In genomic region chr3:135090020-135090717, GRCh38 we compare ENCODE assay signal across 21 cellular contexts.
"Had no signal": no experiment of that assay in that cellular context is flagged by ENCODE, and none has a peak within 500 bp of the region (broad histone marks: within the 10 kb centered on the region; RNA-seq: fewer than 3 reads in every experiment).

No MANE protein-coding gene starts in this region.

- H3K27me3 Mint-ChIP-seq: effector memory CD8-positive, alpha-beta T cell; stimulated activated naive CD8-positive, alpha-beta T cell treated with anti-CD3 and anti-CD28 coated beads, Interleukin-15, Interleukin-2, amounts not matched to agents 100 ng/mL and 50 ng/mL, for 24 hours had no signal

- H3K27me3 ChIP-seq: esophagus muscularis mucosa, gastrocnemius medialis had no signal

- H3K36me3 ChIP-seq: esophagus muscularis mucosa, gastrocnemius medialis, heart right ventricle, spleen, thoracic aorta had no signal

- H3K4me1 Mint-ChIP-seq: nephron progenitor cell; stimulated activated memory B cell treated with anti-CD40 and anti-IgM and Interleukin-4, amounts not matched to agents 10 μg/mL and 1 μg/mL and 100 μg/mL, for 72 hours had no signal

- H3K27ac Mint-ChIP-seq: effector memory CD8-positive, alpha-beta T cell; naive thymus-derived CD4-positive, alpha-beta T cell; nephron progenitor cell; stimulated activated memory B cell treated with anti-CD40 and anti-IgM and Interleukin-4, amounts not matched to agents 10 μg/mL and 1 μg/mL and 100 μg/mL, for 72 hours; stimulated activated naive CD8-positive, alpha-beta T cell treated with anti-CD3 and anti-CD28 coated beads, Interleukin-15, Interleukin-2, amounts not matched to agents 100 ng/mL and 50 ng/mL, for 24 hours; type B pancreatic cell had no signal

- ATAC-seq: effector memory CD8-positive, alpha-beta T cell; gastrocnemius medialis; left lobe of liver; naive thymus-derived CD4-positive, alpha-beta T cell; psoas muscle; sciatic nerve; stimulated activated memory B cell treated with anti-CD40 and anti-IgM and Interleukin-4, amounts not matched to agents 10 μg/mL and 1 μg/mL and 100 μg/mL, for 72 hours had no signal

- H3K4me3 ChIP-seq: esophagus muscularis mucosa, gastrocnemius medialis, heart right ventricle, psoas muscle, spleen, thoracic aorta had no signal

- DNase-seq: effector memory CD8-positive, alpha-beta T cell; gastrocnemius medialis; heart right ventricle; hypothalamus; mammary epithelial cell; naive thymus-derived CD4-positive, alpha-beta T cell; nephron progenitor cell; psoas muscle; retina; spleen; stimulated activated CD4-positive, alpha-beta T cell treated with anti-CD3 and anti-CD28 coated beads, Interleukin-15, amount 100 ng/mL, for 24 hours; stimulated activated CD4-positive, alpha-beta T cell treated with anti-CD3 and anti-CD28 coated beads, Interleukin-1b, Interleukin-23, amount 100 ng/mL, for 48 hours; stimulated activated CD4-positive, alpha-beta T cell treated with anti-CD3 and anti-CD28 coated beads, Interleukin-4, amount 100 ng/mL, for 24 hours had no signal

- H3K36me3 Mint-ChIP-seq: naive thymus-derived CD4-positive, alpha-beta T cell; stimulated activated memory B cell treated with anti-CD40 and anti-IgM and Interleukin-4, amounts not matched to agents 10 μg/mL and 1 μg/mL and 100 μg/mL, for 72 hours; type B pancreatic cell had no signal

- H3K9me3 ChIP-seq: esophagus muscularis mucosa, gastrocnemius medialis, heart right ventricle, psoas muscle, spleen, thoracic aorta had no signal

- H3K9me3 Mint-ChIP-seq: nephron progenitor cell; stimulated activated memory B cell treated with anti-CD40 and anti-IgM and Interleukin-4, amounts not matched to agents 10 μg/mL and 1 μg/mL and 100 μg/mL, for 72 hours; stimulated activated naive CD8-positive, alpha-beta T cell treated with anti-CD3 and anti-CD28 coated beads, Interleukin-15, Interleukin-2, amounts not matched to agents 100 ng/mL and 50 ng/mL, for 24 hours; type B pancreatic cell had no signal

- H3K27ac ChIP-seq: epithelial cell of prostate, esophagus muscularis mucosa, gastrocnemius medialis, heart right ventricle, psoas muscle, spleen, thoracic aorta had no signal

- H3K4me1 ChIP-seq: esophagus muscularis mucosa, gastrocnemius medialis, heart right ventricle, psoas muscle, spleen had no signal

- H3K4me3 Mint-ChIP-seq: effector memory CD8-positive, alpha-beta T cell; naive thymus-derived CD4-positive, alpha-beta T cell; nephron progenitor cell; stimulated activated memory B cell treated with anti-CD40 and anti-IgM and Interleukin-4, amounts not matched to agents 10 μg/mL and 1 μg/mL and 100 μg/mL, for 72 hours; stimulated activated naive CD8-positive, alpha-beta T cell treated with anti-CD3 and anti-CD28 coated beads, Interleukin-15, Interleukin-2, amounts not matched to agents 100 ng/mL and 50 ng/mL, for 24 hours; type B pancreatic cell had no signal
